9 cellular contexts compared by ENCODE assay signal in the genomic region with DNA sequence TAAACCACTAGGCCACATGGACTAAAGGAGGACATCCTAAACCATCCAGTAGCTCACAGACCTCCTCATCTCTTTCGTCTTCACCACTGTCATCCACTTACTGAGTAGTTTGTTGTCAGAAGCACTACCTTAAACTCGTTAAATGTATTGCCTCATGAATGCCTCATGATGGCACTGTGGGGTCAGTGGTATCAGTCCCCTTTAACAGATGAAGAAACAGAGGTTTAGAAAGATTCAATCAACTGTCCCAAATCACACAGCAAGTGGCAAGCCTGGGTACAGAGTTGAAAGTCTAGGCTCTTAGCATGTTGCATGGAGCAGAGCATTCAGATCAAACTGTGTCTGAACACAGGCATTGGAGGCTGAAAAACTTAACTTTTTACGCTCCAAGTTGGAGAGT.
DNase-seq lines count a peak whose midpoint lies in the region; ATAC-seq and TF ChIP-seq lines count a peak whose summit lies in the region.
"Had no signal": no experiment of that assay in that cellular context is flagged by ENCODE, and none has a peak within 500 bp of the region (broad histone marks: within the 10 kb centered on the region; RNA-seq: fewer than 3 reads in every experiment).

No MANE protein-coding gene starts in this region.

- TF ChIP-seq CTCF in WERI-Rb-1 (IDR thresholded peaks at IDR 0.05; ENCODE audit: low read depth, low read length) = peak; percentile 72
- TF ChIP-seq CTCF in neural cell (IDR thresholded peaks at IDR 0.05; ENCODE audit: poor library complexity, severe bottlenecking) = peak; percentile 40
- TF ChIP-seq CTCF in gastroesophageal sphincter (IDR thresholded peaks at IDR 0.05) = no peak

- H3K4me1 ChIP-seq in gastroesophageal sphincter = peaks cover 0 to 3% (median 0%) of the 10 kb centered on the region in 3 donors

- peak; percentile 43 for DNase-seq in NCI-H2171 treated with DMSO at 0.1 percent for 48 hours (lab: John Stamatoyannopoulos, UW)
- no peak for DNase-seq in NCI-H2171 (lab: John Stamatoyannopoulos, UW)
- DNase-seq in HuH-7 (ENCODE audit: low spot score) = peak; percentile 24
- peak; percentile 44 for DNase-seq in WERI-Rb-1
- DNase-seq in GOT3 (lab: John Stamatoyannopoulos, UW) = no peak
- DNase-seq: AML-193 had no signal

- no peaks in the 10 kb centered on the region for H4K20me1 ChIP-seq in neural cell (ENCODE audit: insufficient read depth)

- peak; percentile 21 for TF ChIP-seq RAD21 in neural cell (conservative IDR thresholded peaks at IDR 0.05)

- H3K9me3 ChIP-seq in WERI-Rb-1 (ENCODE audit: severe bottlenecking) (no peaks in the 10 kb centered on the region), neural cell (ENCODE audit: low read length) (no peaks in the 10 kb centered on the region), gastroesophageal sphincter (no peaks in the 10 kb centered on the region)

- H3K36me3 ChIP-seq in WERI-Rb-1 = no peaks in the 10 kb centered on the region; the same call in 1 of the 2 replicates
- no peaks in the 10 kb centered on the region for H3K36me3 ChIP-seq in neural cell (ENCODE audit: insufficient read depth, low read length)
- no peaks in the 10 kb centered on the region for H3K36me3 ChIP-seq in gastroesophageal sphincter

- no peak overlapping the region for H3K4me2 ChIP-seq in neural cell (ENCODE audit: low read length)

- WGBS in gastroesophageal sphincter (ENCODE audit: low coverage in 1 of 2), 2 donors = 57 to 58% methylated on average over 3 of the region's 3 CpGs

- ATAC-seq in gastroesophageal sphincter (no peak), GM21528 (IDR thresholded peaks at IDR 0.05; ENCODE audit: low FRiP score, unreplicated experiment) (no peak)

- TF ChIP-seq POLR2A in gastroesophageal sphincter (IDR thresholded peaks at IDR 0.05) = no peak

- no peaks in the 10 kb centered on the region for H3F3A ChIP-seq in neural cell (ENCODE audit: insufficient read depth, low read length, poor library complexity, severe bottlenecking)

- H3K79me2 ChIP-seq in neural cell (replicated peaks; ENCODE audit: insufficient read depth, low read length) = no peaks in the 10 kb centered on the region

- no peaks in the 10 kb centered on the region for H3K9me2 ChIP-seq in neural cell (ENCODE audit: insufficient read depth, low read length)

- H3K4me3 ChIP-seq in WERI-Rb-1 (ENCODE audit: low read depth, low read length) = no peak overlapping the region
- no peak overlapping the region for H3K4me3 ChIP-seq in neural cell (ENCODE audit: low read length)
- no peak overlapping the region for H3K4me3 ChIP-seq in gastroesophageal sphincter

- H3K27me3 ChIP-seq in WERI-Rb-1 (ENCODE audit: insufficient read depth, low read depth, severe bottlenecking) (no peaks in the 10 kb centered on the region), neural cell (ENCODE audit: insufficient read depth, low read depth, low read length) (no peaks in the 10 kb centered on the region), gastroesophageal sphincter (peaks cover 18% of the 10 kb centered on the region)

- TF ChIP-seq EP300 in neural cell (conservative IDR thresholded peaks at IDR 0.05; ENCODE audit: poor library complexity, severe bottlenecking) = no peak
- no peak for TF ChIP-seq EP300 in gastroesophageal sphincter (IDR thresholded peaks at IDR 0.05)

- H2AFZ ChIP-seq in neural cell (ENCODE audit: low read depth, low read length) = no peak overlapping the region

- H3K9ac ChIP-seq in neural cell (ENCODE audit: low read length) = no peak overlapping the region

- H3K27ac ChIP-seq in WERI-Rb-1 (no peak overlapping the region), neural cell (ENCODE audit: low read length) (no peak overlapping the region), gastroesophageal sphincter (no peak overlapping the region)

TF ChIP-seq in neural cell, 6 proteins besides CTCF, POLR2A, EP300 and RAD21:
- TF ChIP-seq SMC3 (conservative IDR thresholded peaks at IDR 0.05; ENCODE audit: poor library complexity) = peak; percentile 35
- no peak for TF ChIP-seq MXI1 (conservative IDR thresholded peaks at IDR 0.05; ENCODE audit: poor library complexity, severe bottlenecking)
- no peak for TF ChIP-seq TAF1 (IDR thresholded peaks at IDR 0.05; ENCODE audit: low read depth)
- no peak for TF ChIP-seq EZH2 (IDR thresholded peaks at IDR 0.05; ENCODE audit: borderline replicate concordance, insufficient read depth, low read length, poor library complexity, severe bottlenecking)
- no peak for TF ChIP-seq POLR2AphosphoS5 (IDR thresholded peaks at IDR 0.05)

Comparison
In these comparisons a context has a peak if more than half of its experiments do, and no peak if none do; other contexts are left out.
1. DNase-seq: peak in NCI-H2171 treated with DMSO at 0.1 percent for 48 hours (single experiment), HuH-7 (single experiment) and WERI-Rb-1 (single experiment); none in NCI-H2171 (single experiment) and GOT3 (single experiment).
2. CTCF ChIP-seq: peak in WERI-Rb-1 (single experiment) and neural cell (single experiment); none in gastroesophageal sphincter (0 of 4).